22 cellular contexts compared by ENCODE assay signal in genomic region chrX:586351-586750, GRCh38. TPM values are rescaled to one million over a fixed set of nuclear protein-coding genes. Genes with fewer than 3 reads are reported as not detected.
DNase-seq lines count a peak whose midpoint lies in the region; TF ChIP-seq lines count a peak whose summit lies in the region.
"Had no signal": no experiment of that assay in that cellular context is flagged by ENCODE, and none has a peak within 500 bp of the region (broad histone marks: within the 10 kb centered on the region; RNA-seq: fewer than 3 reads in every experiment).

No MANE protein-coding gene starts in this region.

- H3K27ac Mint-ChIP-seq in activated T-helper 1 cell treated with anti-CD3 and anti-CD28 coated beads, Interleukin-12 subunit alpha, Interleukin-12 subunit beta, Interleukin-2, Interleukin-4 antibody, amounts not matched to agents 30 ng/mL and 10 ng/mL and 1 ng/mL, durations not matched to agents 14 hours and 24 hours and 36 hours: no peak overlapping the region
- H3K27ac Mint-ChIP-seq: CD14-positive monocyte; CD4-positive, alpha-beta T cell; CD8-positive, alpha-beta memory T cell; GM23338 had no signal

- no peak for TF ChIP-seq CTCF in AG10803 (conservative IDR thresholded peaks at IDR 0.05; ENCODE audit: low read length)
- TF ChIP-seq CTCF in prostate gland (IDR thresholded peaks at IDR 0.05): no peak

- no peaks in the 10 kb centered on the region for H3K9me3 Mint-ChIP-seq in activated T-helper 1 cell treated with anti-CD3 and anti-CD28 coated beads, Interleukin-12 subunit alpha, Interleukin-12 subunit beta, Interleukin-2, Interleukin-4 antibody, amounts not matched to agents 30 ng/mL and 10 ng/mL and 1 ng/mL, durations not matched to agents 14 hours and 24 hours and 36 hours
- H3K9me3 Mint-ChIP-seq: CD4-positive, alpha-beta T cell had no signal

- 88% methylated on average over 8 of the region's 8 CpGs for WGBS in prostate gland

- no peaks in the 10 kb centered on the region for H3K27me3 Mint-ChIP-seq in activated T-helper 1 cell treated with anti-CD3 and anti-CD28 coated beads, Interleukin-12 subunit alpha, Interleukin-12 subunit beta, Interleukin-2, Interleukin-4 antibody, amounts not matched to agents 30 ng/mL and 10 ng/mL and 1 ng/mL, durations not matched to agents 14 hours and 24 hours and 36 hours (ENCODE audit: insufficient read depth)
- H3K27me3 Mint-ChIP-seq: CD4-positive, alpha-beta T cell; CD8-positive, alpha-beta memory T cell had no signal

- no peak overlapping the region for H3K27ac ChIP-seq in prostate gland
- H3K27ac ChIP-seq: 22Rv1; BLaER1 treated with 17β-estradiol and CSF1 and Interleukin-3, amounts not matched to agents 10 nM and 100 nM had no signal

- H3K4me1 ChIP-seq in prostate gland (replicated peaks): no peaks in the 10 kb centered on the region
- H3K4me1 ChIP-seq: BE2C; BLaER1 treated with 17β-estradiol and CSF1 and Interleukin-3, amounts not matched to agents 10 nM and 100 nM; HAP-1 had no signal

- no peak overlapping the region for H3K4me3 Mint-ChIP-seq in activated T-helper 1 cell treated with anti-CD3 and anti-CD28 coated beads, Interleukin-12 subunit alpha, Interleukin-12 subunit beta, Interleukin-2, Interleukin-4 antibody, amounts not matched to agents 30 ng/mL and 10 ng/mL and 1 ng/mL, durations not matched to agents 14 hours and 24 hours and 36 hours
- H3K4me3 Mint-ChIP-seq: CD14-positive monocyte; CD4-positive, alpha-beta T cell; CD8-positive, alpha-beta memory T cell; GM23338 had no signal

- no peaks in the 10 kb centered on the region for H3K27me3 ChIP-seq in prostate gland (replicated peaks; ENCODE audit: insufficient read depth)
- H3K27me3 ChIP-seq: BE2C; BLaER1 treated with 17β-estradiol and CSF1 and Interleukin-3, amounts not matched to agents 10 nM and 100 nM had no signal

- peak; percentile 15 for DNase-seq in AG10803 (ENCODE audit: low read depth)
- peak; percentile 9 for DNase-seq in H4 (ENCODE audit: low spot score)
- peak; percentile 3 for DNase-seq in islet precursor cell
- DNase-seq in prostate gland (ENCODE audit: low spot score): peak; percentile 1
- no peak for DNase-seq in stimulated activated CD4-positive, alpha-beta T cell treated with anti-CD3 and anti-CD28 coated beads, Interleukin-15, amount 100 ng/mL, for 24 hours
- DNase-seq in anterior cingulate cortex (lab: John Stamatoyannopoulos, UW): no peak
- no peak for DNase-seq in activated T-helper 1 cell treated with anti-CD3 and anti-CD28 coated beads, Interleukin-12 subunit alpha, Interleukin-12 subunit beta, Interleukin-2, Interleukin-4 antibody, amounts not matched to agents 30 ng/mL and 10 ng/mL and 1 ng/mL, durations not matched to agents 14 hours and 24 hours and 36 hours (ENCODE audit: low spot score)
- DNase-seq in GM19238 (ENCODE audit: insufficient read length, low spot score): no peak
- DNase-seq: AML-193; BE2C; CD4-positive, alpha-beta T cell; CD8-positive, alpha-beta memory T cell; DMS 273 treated with DMSO at 0.1 percent for 48 hours; DMS79; GDM1 had no signal

- no peaks in the 10 kb centered on the region for H3K36me3 ChIP-seq in prostate gland
- H3K36me3 ChIP-seq: BE2C; BLaER1 treated with 17β-estradiol and CSF1 and Interleukin-3, amounts not matched to agents 10 nM and 100 nM; HAP-1 had no signal

- H3K9me3 ChIP-seq in prostate gland: no peaks in the 10 kb centered on the region
- H3K9me3 ChIP-seq: BE2C, HAP-1 had no signal

- H3K4me1 Mint-ChIP-seq in activated T-helper 1 cell treated with anti-CD3 and anti-CD28 coated beads, Interleukin-12 subunit alpha, Interleukin-12 subunit beta, Interleukin-2, Interleukin-4 antibody, amounts not matched to agents 30 ng/mL and 10 ng/mL and 1 ng/mL, durations not matched to agents 14 hours and 24 hours and 36 hours (ENCODE audit: low read depth): no peaks in the 10 kb centered on the region
- H3K4me1 Mint-ChIP-seq: CD14-positive monocyte; CD8-positive, alpha-beta memory T cell; GM23338 had no signal

- intact Hi-C loops in prostate gland (cut with DNase I): no loop called here
- intact Hi-C loops in activated T-helper 1 cell treated with anti-CD3 and anti-CD28 coated beads, Interleukin-12 subunit alpha, Interleukin-12 subunit beta, Interleukin-2, Interleukin-4 antibody, amounts not matched to agents 30 ng/mL and 10 ng/mL and 1 ng/mL, durations not matched to agents 14 hours and 24 hours and 36 hours (cut with micrococcal nuclease): no loop called here

- no peaks in the 10 kb centered on the region for H3K36me3 Mint-ChIP-seq in activated T-helper 1 cell treated with anti-CD3 and anti-CD28 coated beads, Interleukin-12 subunit alpha, Interleukin-12 subunit beta, Interleukin-2, Interleukin-4 antibody, amounts not matched to agents 30 ng/mL and 10 ng/mL and 1 ng/mL, durations not matched to agents 14 hours and 24 hours and 36 hours (ENCODE audit: low read depth)
- H3K36me3 Mint-ChIP-seq: CD14-positive monocyte; CD8-positive, alpha-beta memory T cell had no signal

- H3K4me3 ChIP-seq in AG10803 (ENCODE audit: low read length) (no peak overlapping the region), prostate gland (no peak overlapping the region)
- H3K4me3 ChIP-seq: BLaER1 treated with 17β-estradiol and CSF1 and Interleukin-3, amounts not matched to agents 10 nM and 100 nM; GM12878; GM23338; HAP-1 had no signal

- no peak for TF ChIP-seq POLR2A in prostate gland (IDR thresholded peaks at IDR 0.05)

RNA-seq across cellular contexts. Expression of gene SHOX, which starts 44.2 kb away (rescaled TPM):
- total RNA-seq in H4 (2014; rRNA removed; shearing (Covaris generic)): 0.08 TPM in 1 of 2 replicates, not detected in the other
- not detected for total RNA-seq in prostate gland
- not detected in 2 replicates for total RNA-seq in activated T-helper 1 cell treated with anti-CD3 and anti-CD28 coated beads, Interleukin-12 subunit alpha, Interleukin-12 subunit beta, Interleukin-2, Interleukin-4 antibody, amounts not matched to agents 30 ng/mL and 10 ng/mL and 1 ng/mL, durations not matched to agents 14 hours and 24 hours and 36 hours
- total RNA-seq: CD4-positive, alpha-beta T cell; CD8-positive, alpha-beta memory T cell; Daoy; GM12878; GM23338 had no signal

Comparison
In these comparisons a context has a peak if more than half of its experiments do, and no peak if none do; other contexts are left out.
1. DNase-seq: peak in AG10803 (single experiment), H4 (single experiment), islet precursor cell (single experiment) and prostate gland (single experiment); none in stimulated activated CD4-positive, alpha-beta T cell treated with anti-CD3 and anti-CD28 coated beads, Interleukin-15, amount 100 ng/mL, for 24 hours (single experiment), anterior cingulate cortex (0 of 58), activated T-helper 1 cell treated with anti-CD3 and anti-CD28 coated beads, Interleukin-12 subunit alpha, Interleukin-12 subunit beta, Interleukin-2, Interleukin-4 antibody, amounts not matched to agents 30 ng/mL and 10 ng/mL and 1 ng/mL, durations not matched to agents 14 hours and 24 hours and 36 hours (single experiment) and GM19238 (single experiment).